Comparison of ENCODE assay signal across 14 cellular contexts in genomic region chr12:124514996-124515932, GRCh38. TPM values are rescaled to one million over a fixed set of nuclear protein-coding genes. Genes with fewer than 3 reads are reported as not detected.
DNase-seq lines count a peak whose midpoint lies in the region; ATAC-seq and TF ChIP-seq lines count a peak whose summit lies in the region.
"Had no signal": no experiment of that assay in that cellular context is flagged by ENCODE, and none has a peak within 500 bp of the region (broad histone marks: within the 10 kb centered on the region; RNA-seq: fewer than 3 reads in every experiment).

No MANE protein-coding gene starts in this region.

- H3K27ac ChIP-seq in GM23338 (ENCODE audit: low read depth) = peak overlapping the region; percentile 59
- peak overlapping the region; percentile 99 for H3K27ac ChIP-seq in hepatocyte
- peak overlapping the region in 11 of 21 experiments; percentile 82 to 98 (median 93) for H3K27ac ChIP-seq in skin epidermis

- H3K79me2 ChIP-seq in GM23338 (replicated peaks; ENCODE audit: insufficient read depth) = peaks cover 97% of the 10 kb centered on the region
- peaks cover 89% of the 10 kb centered on the region for H3K79me2 ChIP-seq in hepatocyte

- H3K4me1 ChIP-seq in GM23338 (ENCODE audit: insufficient read depth) (peaks cover 25% of the 10 kb centered on the region), hepatocyte (ENCODE audit: insufficient read depth) (peaks cover 60% of the 10 kb centered on the region)

- H3K9me2 ChIP-seq in GM23338 (ENCODE audit: insufficient read depth) (no peaks in the 10 kb centered on the region), hepatocyte (replicated peaks; ENCODE audit: insufficient read depth) (no peaks in the 10 kb centered on the region)

- H3F3A ChIP-seq in GM23338 (replicated peaks; ENCODE audit: low read depth) = peaks cover 7% of the 10 kb centered on the region; the same call in 1 of the 2 replicates

- 0 out of 2 replicates have a peak overlapping the region, but pooled peaks have one; percentile 60 for H3K27ac Mint-ChIP-seq in GM23338
- no peak overlapping the region for H3K27ac Mint-ChIP-seq in T-helper 2 cell treated with Interferon-gamma antibody and Interleukin-4, amounts not matched to agents 5 μg/mL and 100 μg/mL, for 36 hours

- WGBS in hepatocyte (ENCODE audit: low lambda C conversion rate, missing lambda C conversion rate) = 96% methylated on average over 19 of the region's 19 CpGs

- no peak overlapping the region for H3K4me3 Mint-ChIP-seq in GM23338
- H3K4me3 Mint-ChIP-seq in T-helper 2 cell treated with Interferon-gamma antibody and Interleukin-4, amounts not matched to agents 5 μg/mL and 100 μg/mL, for 36 hours = no peak overlapping the region

- H3K9me3 Mint-ChIP-seq in GM23338 = peaks cover 2% of the 10 kb centered on the region; the same call in 1 of the 3 replicates
- no peaks in the 10 kb centered on the region for H3K9me3 Mint-ChIP-seq in T-helper 2 cell treated with Interferon-gamma antibody and Interleukin-4, amounts not matched to agents 5 μg/mL and 100 μg/mL, for 36 hours
- H3K9me3 Mint-ChIP-seq: naive B cell had no signal

- H3K27me3 Mint-ChIP-seq in GM23338 (ENCODE audit: insufficient read depth, low read depth, poor library complexity) = peaks cover 20% of the 10 kb centered on the region
- no peaks in the 10 kb centered on the region for H3K27me3 Mint-ChIP-seq in T-helper 2 cell treated with Interferon-gamma antibody and Interleukin-4, amounts not matched to agents 5 μg/mL and 100 μg/mL, for 36 hours (ENCODE audit: low read depth)

- no peak overlapping the region for H3K4me2 ChIP-seq in GM23338
- H3K4me2 ChIP-seq in hepatocyte = no peak overlapping the region

- peaks cover 60% of the 10 kb centered on the region for H3K4me1 Mint-ChIP-seq in GM23338
- peaks cover 2% of the 10 kb centered on the region for H3K4me1 Mint-ChIP-seq in T-helper 2 cell treated with Interferon-gamma antibody and Interleukin-4, amounts not matched to agents 5 μg/mL and 100 μg/mL, for 36 hours (ENCODE audit: low read depth)

- H3K36me3 Mint-ChIP-seq in GM23338 (ENCODE audit: low read depth) = peaks cover 26% of the 10 kb centered on the region
- H3K36me3 Mint-ChIP-seq in T-helper 2 cell treated with Interferon-gamma antibody and Interleukin-4, amounts not matched to agents 5 μg/mL and 100 μg/mL, for 36 hours (ENCODE audit: low read depth) = no peaks in the 10 kb centered on the region

- H4K20me1 ChIP-seq in GM23338 (replicated peaks; ENCODE audit: insufficient read depth) (peaks cover 28% of the 10 kb centered on the region), hepatocyte (ENCODE audit: insufficient read depth, poor library complexity, severe bottlenecking) (peaks cover 55% of the 10 kb centered on the region)

- no peaks in the 10 kb centered on the region for H3K9me3 ChIP-seq in hepatocyte (ENCODE audit: low read depth)

- ATAC-seq in GM23338 (no peak), GM19463 (IDR thresholded peaks at IDR 0.05; ENCODE audit: unreplicated experiment) (no peak)

- H2AFZ ChIP-seq in GM23338 (no peak overlapping the region), hepatocyte (no peak overlapping the region)

- in situ Hi-C loops in astrocyte of the cerebellum (cut with HindIII; ENCODE audit: low sequenced_read_pairs) = no loop called here

- DNase-seq in GM23338 (ENCODE audit: low spot score) (no peak), astrocyte of the cerebellum (ENCODE audit: low read depth) (no peak), hepatocyte (ENCODE audit: low spot score) (no peak), Ammon's horn (ENCODE audit: low spot score) (no peak), HT-29 (ENCODE audit: low spot score) (no peak)
- DNase-seq in T-helper 2 cell treated with Interferon-gamma antibody and Interleukin-4, amounts not matched to agents 5 μg/mL and 100 μg/mL, for 36 hours (ENCODE audit: low spot score) = no peak
- DNase-seq: activated T-cell treated with anti-CD3 and anti-CD28 coated beads, Interleukin-2, amount 50 U/mL, for 48 hours; foreskin melanocyte; H7; MM.1S; naive B cell; NK-92 treated with Interleukin-12 subunit alpha and Interleukin-12 subunit beta, amount 100 ng/mL, for 24 hours had no signal

- TF ChIP-seq CTCF in GM23338 (conservative IDR thresholded peaks at IDR 0.05; ENCODE audit: low read depth in 2 of 2) = no peak
- TF ChIP-seq CTCF in astrocyte of the cerebellum (IDR thresholded peaks at IDR 0.05; ENCODE audit: low read depth, low read length, missing control alignments) = no peak
- TF ChIP-seq CTCF in hepatocyte (IDR thresholded peaks at IDR 0.05; ENCODE audit: poor library complexity) = no peak

- H3K36me3 ChIP-seq in GM23338 (ENCODE audit: insufficient read depth) (no peaks in the 10 kb centered on the region), hepatocyte (replicated peaks; ENCODE audit: insufficient read depth, low read depth) (no peaks in the 10 kb centered on the region)

- H3K27me3 ChIP-seq in GM23338 (ENCODE audit: insufficient read depth) (no peaks in the 10 kb centered on the region), hepatocyte (no peaks in the 10 kb centered on the region)

- H3K4me3 ChIP-seq in GM23338 (no peak overlapping the region), astrocyte of the cerebellum (ENCODE audit: low read depth, low read length) (peak overlapping the region; percentile 56), hepatocyte (no peak overlapping the region), skin epidermis (no peak overlapping the region)

TF ChIP-seq in GM23338, 12 proteins besides CTCF, POLR2A, EP300 and RAD21:
- TF ChIP-seq REST (IDR thresholded peaks at IDR 0.05; ENCODE audit: unreplicated experiment) (no peak), ZNF331 (CRISPR knock-in tag; IDR thresholded peaks at IDR 0.05; ENCODE audit: low read depth) (no peak), STAT1 (IDR thresholded peaks at IDR 0.05; ENCODE audit: unreplicated experiment) (no peak), CREB1 (CRISPR knock-in tag; IDR thresholded peaks at IDR 0.05; ENCODE audit: low read depth) (no peak)

RNA-seq across cellular contexts. Expression of gene NCOR2, which starts 52.1 kb away (rescaled TPM):
- total RNA-seq in GM23338 (2014; rRNA removed; shearing (Covaris generic)) = 180 and 190 TPM in 2 replicates
- 69.6 and 76.5 TPM in 2 replicates for polyA plus RNA-seq in GM23338 (2016; fragmentation: Nextera tagmentation; extraction: Ambion mirVana)
- total RNA-seq in hepatocyte = 12.9 and 40.3 TPM in 2 replicates
- polyA plus RNA-seq in hepatocyte = 121 and 136 TPM in 2 replicates
- 93.6 and 114 TPM in 2 replicates for total RNA-seq in HT-29 (2014; rRNA removed; shearing (Covaris generic))
